30 cellular contexts compared by ENCODE assay signal in genomic region chr20:53768329-53768728, GRCh38.
DNase-seq lines count a peak whose midpoint lies in the region; ATAC-seq and TF ChIP-seq lines count a peak whose summit lies in the region.
"Had no signal": no experiment of that assay in that cellular context is flagged by ENCODE, and none has a peak within 500 bp of the region (broad histone marks: within the 10 kb centered on the region; RNA-seq: fewer than 3 reads in every experiment).

No MANE protein-coding gene starts in this region.

- TF ChIP-seq EP300 in tibial nerve (IDR thresholded peaks at IDR 0.05), result no peak

- intact Hi-C loops in A673 (cut with micrococcal nuclease; ENCODE audit: unreplicated experiment), result no loop called here
- intact Hi-C loops in Panc1 (cut with micrococcal nuclease; ENCODE audit: unreplicated experiment), result no loop called here

- H3K36me3 ChIP-seq in A673 (ENCODE audit: insufficient read depth, low read length, poor library complexity, severe bottlenecking) (no peaks in the 10 kb centered on the region), HEK293 (ENCODE audit: control insufficient read depth in 2 of 2, insufficient read depth in 1 of 2, low read length in 2 of 2) (no peaks in the 10 kb centered on the region), Panc1 (ENCODE audit: control insufficient read depth, insufficient read depth, low read length) (no peaks in the 10 kb centered on the region), tibial nerve (no peaks in the 10 kb centered on the region)
- H3K36me3 ChIP-seq: BLaER1, cardiac muscle cell, esophagus squamous epithelium, gastroesophageal sphincter, vagina had no signal

- no peak for TF ChIP-seq POLR2A in tibial nerve (IDR thresholded peaks at IDR 0.05)

- no peak for ATAC-seq in Panc1
- ATAC-seq in HG03280 (IDR thresholded peaks at IDR 0.05; ENCODE audit: unreplicated experiment), result no peak
- ATAC-seq: gastroesophageal sphincter, HCT116 had no signal

- no peak overlapping the region for H3K27ac ChIP-seq in A673 (ENCODE audit: low read depth, low read length, poor library complexity, severe bottlenecking)
- no peak overlapping the region for H3K27ac ChIP-seq in HEK293 (ENCODE audit: extremely low read depth, low read depth, low read length)
- peak overlapping the region; percentile 100 for H3K27ac ChIP-seq in Panc1 (ENCODE audit: low read length)
- H3K27ac ChIP-seq in tibial nerve, result no peak overlapping the region
- H3K27ac ChIP-seq: BLaER1, cardiac muscle cell, esophagus squamous epithelium, gastroesophageal sphincter, skin epidermis, vagina had no signal

- DNase-seq in A673 (ENCODE audit: low spot score), result peak; percentile 44
- no peak for DNase-seq in Panc1 (ENCODE audit: low read depth, low spot score)
- peak; percentile 43 for DNase-seq in iPS-NIHi11 (ENCODE audit: low spot score)
- no peak for DNase-seq in stimulated activated naive CD4-positive, alpha-beta T cell treated with Interleukin-2 at 50 U/mL for 16 hours (lab: John Stamatoyannopoulos, UW)
- no peak for DNase-seq in tibial nerve (ENCODE audit: low spot score in 2 of 2)
- DNase-seq in H4 (ENCODE audit: low spot score), result no peak
- DNase-seq: activated CD4-positive, alpha-beta T cell treated with anti-CD3 and anti-CD28 coated beads, Interleukin-2, amount 50 U/mL, for 1 hour; activated CD8-positive, alpha-beta memory T cell treated with anti-CD3 and anti-CD28 coated beads, Interleukin-2, amount 10 ng/mL, durations not matched to agents 7 days and 5 days; activated T-cell treated with anti-CD3 and anti-CD28 coated beads, Interleukin-2, amount 50 U/mL, for 72 hours; cortex of kidney; esophagus squamous epithelium; hypothalamus; Kasumi-1; MV-4-11; naive B cell; NCI-H1694; NCI-H226; NCI-H748 treated with DMSO at 0.1 percent for 48 hours; nucleus accumbens; Right ventricle myocardium superior; stimulated activated CD4-positive, alpha-beta T cell treated with anti-CD3 and anti-CD28 coated beads, Interleukin-1b, Interleukin-23, amount 100 ng/mL, for 48 hours; T-helper 9 cell had no signal

- H3K4me1 ChIP-seq in A673 (ENCODE audit: insufficient read depth, low read length, poor library complexity, severe bottlenecking) (peaks cover 25% of the 10 kb centered on the region), HEK293 (ENCODE audit: control insufficient read depth, insufficient read depth, low read length) (peaks cover 4% of the 10 kb centered on the region), Panc1 (ENCODE audit: control insufficient read depth, insufficient read depth, low read length) (peaks cover 56% of the 10 kb centered on the region), tibial nerve (peaks cover 0 to 18% (median 1%) of the 10 kb centered on the region in 4 donors)

- POLR2A ChIA-PET in A673 (lab: Charles Lee; ENCODE audit: low non-redundant PET), result no interaction called here
- POLR2A ChIA-PET in HEK293 (lab: Yijun Ruan, JAX), result no interaction called here
- POLR2A ChIA-PET in Panc1 (lab: Charles Lee), result interaction anchor here (1.0 kb wide), 1 partner anchor 19 kb away, joined by 9 read pairs; no protein-coding TSS in a partner anchor

- WGBS in tibial nerve, 2 donors, result 75 to 79% methylated on average over 4 of the region's 4 CpGs

- no peak for TF ChIP-seq CTCF in A673 (conservative IDR thresholded peaks at IDR 0.05; ENCODE audit: low read depth, low read length)
- TF ChIP-seq CTCF in HEK293 (tag by site-specific recombination; IDR thresholded peaks at IDR 0.05), result no peak
- no peak for TF ChIP-seq CTCF in Panc1 (IDR thresholded peaks at IDR 0.05)
- TF ChIP-seq CTCF in tibial nerve (IDR thresholded peaks at IDR 0.05), result no peak

- H3K4me3 ChIP-seq in A673 (ENCODE audit: low read depth, low read length, poor library complexity, severe bottlenecking) (no peak overlapping the region), HEK293 (ENCODE audit: low read depth, low read length) (no peak overlapping the region), Panc1 (ENCODE audit: low read depth in 2 of 2, low read length in 2 of 2) (no peak overlapping the region), tibial nerve (no peak overlapping the region)
- H3K4me3 ChIP-seq: BLaER1, cardiac muscle cell, esophagus squamous epithelium, gastroesophageal sphincter, skin epidermis, vagina had no signal

- BruUV-seq in A673 (replicated peaks; lab: Mats Ljungman, UMichigan) (no TSS peak), Panc1 (replicated peaks; lab: Mats Ljungman, UMichigan) (no TSS peak)

- in situ Hi-C loops in Panc1 (cut with HindIII; ENCODE audit: low pct_unique_long_range_greater_than_20kb, low sequenced_read_pairs), result no loop called here

- CTCF ChIA-PET in A673 (lab: Charles Lee), result no interaction called here
- CTCF ChIA-PET in HEK293 (lab: Yijun Ruan, JAX), result no interaction called here
- CTCF ChIA-PET in Panc1 (lab: Charles Lee), result interaction anchor here (1.5 kb wide), 1 partner anchor 12 kb away, joined by 4 read pairs; no protein-coding TSS in a partner anchor

- no peaks in the 10 kb centered on the region for H3K9me3 ChIP-seq in A673 (ENCODE audit: low read depth, low read length, poor library complexity, severe bottlenecking)
- no peaks in the 10 kb centered on the region for H3K9me3 ChIP-seq in HEK293 (ENCODE audit: control insufficient read depth, insufficient read depth, low read depth, low read length)
- no peaks in the 10 kb centered on the region for H3K9me3 ChIP-seq in Panc1 (ENCODE audit: control insufficient read depth, insufficient read depth, low read depth, low read length)
- H3K9me3 ChIP-seq in tibial nerve, result no peaks in the 10 kb centered on the region
- H3K9me3 ChIP-seq: BLaER1, esophagus squamous epithelium, gastroesophageal sphincter, vagina had no signal

- no peaks in the 10 kb centered on the region for H3K27me3 ChIP-seq in A673 (replicated peaks; ENCODE audit: insufficient read depth, low read depth, low read length, poor library complexity)
- no peaks in the 10 kb centered on the region for H3K27me3 ChIP-seq in Panc1 (ENCODE audit: control insufficient read depth, insufficient read depth, low read length)
- no peaks in the 10 kb centered on the region for H3K27me3 ChIP-seq in tibial nerve
- H3K27me3 ChIP-seq: BLaER1, cardiac muscle cell, esophagus squamous epithelium, gastroesophageal sphincter, vagina had no signal

TF ChIP-seq in HEK293, 187 proteins besides CTCF, POLR2A, EP300 and RAD21:
- no peak for TF ChIP-seq ZBTB6 (tag by site-specific recombination; IDR thresholded peaks at IDR 0.05)
- TF ChIP-seq ZNF664 (tag by site-specific recombination; IDR thresholded peaks at IDR 0.05), result peak; percentile 71; the same call in 1 of the 2 replicates
- TF ChIP-seq ZNF239 (tag by site-specific recombination; IDR thresholded peaks at IDR 0.05), result no peak
- TF ChIP-seq ZNF555 (tag by site-specific recombination; conservative IDR thresholded peaks at IDR 0.05), result no peak
- no peak for TF ChIP-seq ZNF658 (tag by site-specific recombination; IDR thresholded peaks at IDR 0.05)
- no peak for TF ChIP-seq ZFHX2 (tag by site-specific recombination; conservative IDR thresholded peaks at IDR 0.05)
- TF ChIP-seq ZIC2 (tag by site-specific recombination; IDR thresholded peaks at IDR 0.05), result peak; percentile 37; the same call in 1 of the 2 replicates
- TF ChIP-seq ZNF76 (tag by site-specific recombination; IDR thresholded peaks at IDR 0.05; ENCODE audit: borderline replicate concordance, low read depth), result no peak
TF ChIP-seq in HEK293: peak in this region for 2.

Comparison
In these comparisons a context has a peak if more than half of its experiments do, and no peak if none do; other contexts are left out.
1. DNase-seq: peak in A673 (single experiment) and iPS-NIHi11 (single experiment); none in Panc1 (single experiment), stimulated activated naive CD4-positive, alpha-beta T cell treated with Interleukin-2 at 50 U/mL for 16 hours (single experiment), tibial nerve (0 of 2) and H4 (single experiment).